In the genomic region with DNA sequence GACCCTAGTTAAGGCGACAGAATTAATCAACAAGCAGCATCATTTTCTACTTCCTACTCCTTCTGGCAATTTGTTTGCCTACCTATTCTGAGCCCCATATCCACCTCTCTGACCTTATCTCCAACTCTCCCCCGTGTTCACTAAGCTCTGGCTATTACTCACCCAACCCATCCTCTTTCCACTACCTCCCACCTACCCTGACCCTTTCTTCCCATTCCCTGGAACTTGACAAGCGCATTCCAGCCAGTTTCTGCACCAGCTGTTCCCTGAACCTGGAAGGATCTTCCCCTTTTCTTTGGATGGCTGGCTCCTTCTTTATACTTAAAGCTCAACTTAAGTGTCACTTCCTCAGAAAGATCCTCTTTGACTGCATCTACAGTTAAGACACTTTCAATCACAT, we compare ENCODE assay signal across 1 cellular context.
TF ChIP-seq lines count a peak whose summit lies in the region.

No MANE protein-coding gene starts in this region.

TF ChIP-seq in GM23338, 12 proteins besides CTCF, POLR2A, EP300 and RAD21 (continued from another document):
- TF ChIP-seq, protein P1, sequence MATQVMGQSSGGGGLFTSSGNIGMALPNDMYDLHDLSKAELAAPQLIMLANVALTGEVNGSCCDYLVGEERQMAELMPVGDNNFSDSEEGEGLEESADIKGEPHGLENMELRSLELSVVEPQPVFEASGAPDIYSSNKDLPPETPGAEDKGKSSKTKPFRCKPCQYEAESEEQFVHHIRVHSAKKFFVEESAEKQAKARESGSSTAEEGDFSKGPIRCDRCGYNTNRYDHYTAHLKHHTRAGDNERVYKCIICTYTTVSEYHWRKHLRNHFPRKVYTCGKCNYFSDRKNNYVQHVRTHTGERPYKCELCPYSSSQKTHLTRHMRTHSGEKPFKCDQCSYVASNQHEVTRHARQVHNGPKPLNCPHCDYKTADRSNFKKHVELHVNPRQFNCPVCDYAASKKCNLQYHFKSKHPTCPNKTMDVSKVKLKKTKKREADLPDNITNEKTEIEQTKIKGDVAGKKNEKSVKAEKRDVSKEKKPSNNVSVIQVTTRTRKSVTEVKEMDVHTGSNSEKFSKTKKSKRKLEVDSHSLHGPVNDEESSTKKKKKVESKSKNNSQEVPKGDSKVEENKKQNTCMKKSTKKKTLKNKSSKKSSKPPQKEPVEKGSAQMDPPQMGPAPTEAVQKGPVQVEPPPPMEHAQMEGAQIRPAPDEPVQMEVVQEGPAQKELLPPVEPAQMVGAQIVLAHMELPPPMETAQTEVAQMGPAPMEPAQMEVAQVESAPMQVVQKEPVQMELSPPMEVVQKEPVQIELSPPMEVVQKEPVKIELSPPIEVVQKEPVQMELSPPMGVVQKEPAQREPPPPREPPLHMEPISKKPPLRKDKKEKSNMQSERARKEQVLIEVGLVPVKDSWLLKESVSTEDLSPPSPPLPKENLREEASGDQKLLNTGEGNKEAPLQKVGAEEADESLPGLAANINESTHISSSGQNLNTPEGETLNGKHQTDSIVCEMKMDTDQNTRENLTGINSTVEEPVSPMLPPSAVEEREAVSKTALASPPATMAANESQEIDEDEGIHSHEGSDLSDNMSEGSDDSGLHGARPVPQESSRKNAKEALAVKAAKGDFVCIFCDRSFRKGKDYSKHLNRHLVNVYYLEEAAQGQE (IDR thresholded peaks at IDR 0.05; ENCODE audit: unreplicated experiment): no peak
- TF ChIP-seq ZNF331 (CRISPR knock-in tag; IDR thresholded peaks at IDR 0.05; ENCODE audit: low read depth): no peak
- no peak for TF ChIP-seq ZNF114 (CRISPR knock-in tag; IDR thresholded peaks at IDR 0.05)
